ENCODE assay signal across 12 cellular contexts in the genomic region with DNA sequence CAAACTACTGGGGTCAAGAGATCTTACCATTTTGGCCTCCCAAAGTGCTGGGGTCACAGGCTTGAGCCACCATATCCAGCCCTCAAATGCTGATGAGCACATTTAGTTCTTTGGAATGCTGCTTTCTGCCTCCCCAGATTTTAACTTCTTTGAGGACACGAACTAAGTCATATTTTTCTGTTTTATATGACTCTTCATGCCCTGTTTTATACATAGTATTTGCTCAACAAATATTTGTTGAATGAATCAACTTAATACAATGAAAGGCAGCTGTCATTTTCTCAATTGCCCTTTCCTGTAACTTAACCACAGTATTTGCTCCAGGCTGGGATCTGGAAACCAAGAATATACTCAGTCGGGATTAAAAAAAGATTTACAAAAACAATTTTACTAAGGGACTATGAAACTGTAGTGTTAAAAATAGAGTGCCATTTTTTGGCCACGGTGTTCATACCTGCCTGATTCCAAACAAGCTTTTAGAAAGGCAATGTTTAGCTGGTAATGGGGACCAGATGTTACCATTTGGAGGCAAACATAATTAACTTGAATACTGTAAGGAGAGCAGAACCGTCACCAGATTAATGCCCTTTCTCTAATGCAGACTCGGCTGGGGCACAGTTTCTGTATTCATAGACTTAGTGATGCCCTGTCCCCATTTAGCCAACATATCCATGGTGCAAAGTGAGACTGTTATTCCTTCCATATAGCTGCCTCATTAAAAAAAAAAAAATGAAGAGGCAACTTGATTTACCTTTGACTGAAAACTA.
DNase-seq lines count a peak whose midpoint lies in the region; ATAC-seq, FAIRE-seq and TF ChIP-seq lines count a peak whose summit lies in the region.
"Had no signal": no experiment of that assay in that cellular context is flagged by ENCODE, and none has a peak within 500 bp of the region (broad histone marks: within the 10 kb centered on the region; RNA-seq: fewer than 3 reads in every experiment).

No MANE protein-coding gene starts in this region.

- peak overlapping the region; percentile 63 for H3K27ac ChIP-seq in astrocyte (ENCODE audit: low read depth, low read length)
- H3K27ac ChIP-seq in osteoblast (ENCODE audit: low read depth, low read length), result peak overlapping the region; percentile 89

- H3K9me3 Mint-ChIP-seq in astrocyte (ENCODE audit: unreplicated experiment), result peaks cover 2% of the 10 kb centered on the region
- H3K9me3 Mint-ChIP-seq: memory B cell had no signal

- no peak for ATAC-seq in GM18520 (IDR thresholded peaks at IDR 0.05; ENCODE audit: unreplicated experiment)

- peak overlapping the region; percentile 46 for H3K4me2 ChIP-seq in astrocyte (ENCODE audit: low read length)
- H3K4me2 ChIP-seq in osteoblast (ENCODE audit: insufficient read depth, low read length), result peak overlapping the region; percentile 67

- no peaks in the 10 kb centered on the region for H3K9me3 ChIP-seq in astrocyte (ENCODE audit: insufficient read depth, low read depth, low read length)
- no peaks in the 10 kb centered on the region for H3K9me3 ChIP-seq in osteoblast (ENCODE audit: low read depth, low read length)
- H3K9me3 ChIP-seq: adrenal gland had no signal

- peak overlapping the region; percentile 45 for H3K4me3 Mint-ChIP-seq in astrocyte (ENCODE audit: unreplicated experiment)
- H3K4me3 Mint-ChIP-seq: memory B cell had no signal

- H4K20me1 ChIP-seq in astrocyte (ENCODE audit: insufficient read depth, low read length) (no peaks in the 10 kb centered on the region), osteoblast (ENCODE audit: insufficient read depth, low read length) (no peaks in the 10 kb centered on the region)

- H3K9ac ChIP-seq in astrocyte (ENCODE audit: low read length), result peak overlapping the region; percentile 12

- H3K27me3 Mint-ChIP-seq in astrocyte (ENCODE audit: low read depth, unreplicated experiment), result no peaks in the 10 kb centered on the region

- H3K4me1 Mint-ChIP-seq in astrocyte (ENCODE audit: low read depth, unreplicated experiment), result peaks cover 41% of the 10 kb centered on the region

- peaks cover 12% of the 10 kb centered on the region for H3K79me2 ChIP-seq in astrocyte (ENCODE audit: insufficient read depth, low read length)
- H3K79me2 ChIP-seq in osteoblast (ENCODE audit: insufficient read depth, low read length), result peaks cover 22% of the 10 kb centered on the region

- H3K4me3 ChIP-seq in astrocyte (ENCODE audit: insufficient read depth, low read depth, low read length) (no peak overlapping the region), osteoblast (ENCODE audit: insufficient read depth, low read length) (no peak overlapping the region)
- H3K4me3 ChIP-seq: adrenal gland had no signal

- H3K4me1 ChIP-seq in astrocyte (ENCODE audit: insufficient read depth, low read length), result peaks cover 33% of the 10 kb centered on the region
- H3K4me1 ChIP-seq in osteoblast (ENCODE audit: insufficient read depth, low read length), result peaks cover 58% of the 10 kb centered on the region

- TF ChIP-seq CTCF in astrocyte (IDR thresholded peaks at IDR 0.05; ENCODE audit: insufficient read depth, low read depth, low read length) (no peak), osteoblast (IDR thresholded peaks at IDR 0.05; ENCODE audit: extremely low read depth, low read depth, low read length) (no peak)

- FAIRE-seq in astrocyte (lab: Jason Lieb, UNC), result no peak

- H3K27me3 ChIP-seq in astrocyte (ENCODE audit: insufficient read depth, low read length), result no peaks in the 10 kb centered on the region
- no peaks in the 10 kb centered on the region for H3K27me3 ChIP-seq in osteoblast (ENCODE audit: insufficient read depth, low read length)
- H3K27me3 ChIP-seq: adrenal gland had no signal

- H2AFZ ChIP-seq in astrocyte (ENCODE audit: low read depth, low read length) (no peak overlapping the region), osteoblast (ENCODE audit: low read length) (no peak overlapping the region)

- peaks cover 46% of the 10 kb centered on the region for H3K36me3 ChIP-seq in astrocyte (ENCODE audit: insufficient read depth, low read length)
- peaks cover 58% of the 10 kb centered on the region for H3K36me3 ChIP-seq in osteoblast (ENCODE audit: insufficient read depth, low read length)

- peak; percentile 42 for DNase-seq in Daoy (ENCODE audit: low read depth)
- peak in 2 of 3 experiments; percentile 20 to 66 for DNase-seq in NCI-H1417 (lab: John Stamatoyannopoulos, UW)
- peak; percentile 46 for DNase-seq in astrocyte (ENCODE audit: low read depth)
- DNase-seq in osteoblast (ENCODE audit: insufficient read length, low spot score, missing footprints), result peak; percentile 62
- DNase-seq in iPS-NIHi11 (ENCODE audit: low spot score), result no peak
- no peak for DNase-seq in effector CD8-positive, alpha-beta T cell (lab: John Stamatoyannopoulos, UW)
- no peak for DNase-seq in D341Med (ENCODE audit: low spot score)
- DNase-seq: adrenal gland, retina, Right ventricle myocardium superior had no signal

- H3K36me3 Mint-ChIP-seq in astrocyte (ENCODE audit: low read depth, unreplicated experiment), result peaks cover 26% of the 10 kb centered on the region
- H3K36me3 Mint-ChIP-seq: memory B cell had no signal

- H3K27ac Mint-ChIP-seq in astrocyte (ENCODE audit: unreplicated experiment), result peak overlapping the region; percentile 97
- H3K27ac Mint-ChIP-seq: memory B cell had no signal

Comparison
In these comparisons a context has a peak if more than half of its experiments do, and no peak if none do; other contexts are left out.
1. DNase-seq: peak in Daoy (single experiment), NCI-H1417 (2 of 3), astrocyte (single experiment) and osteoblast (single experiment); none in iPS-NIHi11 (single experiment), effector CD8-positive, alpha-beta T cell (single experiment) and D341Med (single experiment).